In genomic region chr15:63308491-63308890, GRCh38 we compare ENCODE assay signal across 1 cellular context.
TF ChIP-seq lines count a peak whose summit lies in the region.

No MANE protein-coding gene starts in this region.

TF ChIP-seq in GM23338, 12 proteins besides CTCF, POLR2A, EP300 and RAD21:
- no peak for TF ChIP-seq REST (IDR thresholded peaks at IDR 0.05; ENCODE audit: unreplicated experiment)
- TF ChIP-seq ZNF114 (CRISPR knock-in tag; IDR thresholded peaks at IDR 0.05): no peak
- no peak for TF ChIP-seq POLR2AphosphoS5 (IDR thresholded peaks at IDR 0.05; ENCODE audit: low read depth)
- TF ChIP-seq ETS1 (IDR thresholded peaks at IDR 0.05): no peak
- TF ChIP-seq EZH2 (IDR thresholded peaks at IDR 0.05; ENCODE audit: low read depth, unreplicated experiment): no peak
- no peak for TF ChIP-seq STAT1 (IDR thresholded peaks at IDR 0.05; ENCODE audit: unreplicated experiment)
- no peak for TF ChIP-seq CREB1 (CRISPR knock-in tag; IDR thresholded peaks at IDR 0.05; ENCODE audit: low read depth)
- TF ChIP-seq ZNF462 (CRISPR knock-in tag; IDR thresholded peaks at IDR 0.05): no peak
- TF ChIP-seq ZNF331 (CRISPR knock-in tag; IDR thresholded peaks at IDR 0.05; ENCODE audit: low read depth): no peak
- no peak for TF ChIP-seq EZH2phosphoT487 (IDR thresholded peaks at IDR 0.05; ENCODE audit: unreplicated experiment)
- TF ChIP-seq NANOG (IDR thresholded peaks at IDR 0.05; ENCODE audit: borderline replicate concordance): no peak
- TF ChIP-seq JUNB (IDR thresholded peaks at IDR 0.05; ENCODE audit: unreplicated experiment): no peak
